15 cellular contexts compared by ENCODE assay signal in genomic region chr4:88097781-88098180, GRCh38.
"Had no signal": no experiment of that assay in that cellular context is flagged by ENCODE, and none has a peak within 500 bp of the region (broad histone marks: within the 10 kb centered on the region; RNA-seq: fewer than 3 reads in every experiment).

No MANE protein-coding gene starts in this region.

- H3K9me3 ChIP-seq: colonic mucosa, stomach had no signal

- H3K27ac Mint-ChIP-seq: activated CD4-positive, alpha-beta T cell treated with anti-CD3 and anti-CD28 coated beads, Interleukin-2, amount 10 ng/mL, durations not matched to agents 24 days and 14 days; activated CD8-positive, alpha-beta T cell treated with anti-CD3 and anti-CD28 coated beads for 36 hours; activated naive CD4-positive, alpha-beta T cell treated with anti-CD3 and anti-CD28 coated beads for 36 hours; brain; endodermal cell; natural killer cell had no signal

- H3K27me3 ChIP-seq: colonic mucosa, stomach had no signal

- H3K4me2 ChIP-seq: smooth muscle cell had no signal

- H3K4me1 ChIP-seq: colonic mucosa, parathyroid adenoma, stomach had no signal

- H3K9me3 Mint-ChIP-seq: activated CD4-positive, alpha-beta T cell treated with anti-CD3 and anti-CD28 coated beads, Interleukin-2, amount 10 ng/mL, durations not matched to agents 24 days and 14 days; activated CD8-positive, alpha-beta T cell treated with anti-CD3 and anti-CD28 coated beads for 36 hours; activated naive CD4-positive, alpha-beta T cell treated with anti-CD3 and anti-CD28 coated beads for 36 hours; activated T-cell treated with anti-CD3 and anti-CD28 coated beads, Interleukin-2, amount 50 U/mL, for 4 hours; brain; central memory CD8-positive, alpha-beta T cell; endodermal cell; natural killer cell had no signal

- H3K4me1 Mint-ChIP-seq: activated CD4-positive, alpha-beta T cell treated with anti-CD3 and anti-CD28 coated beads, Interleukin-2, amount 10 ng/mL, durations not matched to agents 24 days and 14 days; brain; central memory CD8-positive, alpha-beta T cell; endodermal cell; natural killer cell had no signal

- H2AFZ ChIP-seq: parathyroid adenoma had no signal

- H3K79me2 ChIP-seq: parathyroid adenoma had no signal

- H3K36me3 Mint-ChIP-seq: brain, natural killer cell had no signal

- H3K36me3 ChIP-seq: colonic mucosa, stomach had no signal

- DNase-seq: activated CD4-positive, alpha-beta T cell treated with anti-CD3 and anti-CD28 coated beads, Interleukin-2, amount 10 ng/mL, durations not matched to agents 24 days and 14 days; activated CD8-positive, alpha-beta T cell treated with anti-CD3 and anti-CD28 coated beads for 36 hours; activated naive CD4-positive, alpha-beta T cell treated with anti-CD3 and anti-CD28 coated beads for 36 hours; activated T-cell treated with anti-CD3 and anti-CD28 coated beads, Interleukin-2, amount 50 U/mL, for 4 hours; colonic mucosa; endodermal cell; natural killer cell; stimulated activated CD4-positive, alpha-beta T cell treated with anti-CD3 and anti-CD28 coated beads, Interleukin-4, amount 100 ng/mL, for 1 hour; stomach; T-helper 9 cell had no signal

- ATAC-seq: activated CD8-positive, alpha-beta T cell treated with anti-CD3 and anti-CD28 coated beads for 36 hours; activated T-cell treated with anti-CD3 and anti-CD28 coated beads, Interleukin-2, amount 50 U/mL, for 4 hours; natural killer cell; sciatic nerve had no signal

- H3K9ac ChIP-seq: parathyroid adenoma had no signal

- H3K27ac ChIP-seq: colonic mucosa, parathyroid adenoma, stomach had no signal

- H3K4me3 Mint-ChIP-seq: activated CD4-positive, alpha-beta T cell treated with anti-CD3 and anti-CD28 coated beads, Interleukin-2, amount 10 ng/mL, durations not matched to agents 24 days and 14 days; activated CD8-positive, alpha-beta T cell treated with anti-CD3 and anti-CD28 coated beads for 36 hours; activated naive CD4-positive, alpha-beta T cell treated with anti-CD3 and anti-CD28 coated beads for 36 hours; activated T-cell treated with anti-CD3 and anti-CD28 coated beads, Interleukin-2, amount 50 U/mL, for 4 hours; brain; central memory CD8-positive, alpha-beta T cell; endodermal cell; natural killer cell had no signal

- H3K4me3 ChIP-seq: colonic mucosa, smooth muscle cell, stomach had no signal
